1 cellular context compared by ENCODE assay signal in the genomic region with DNA sequence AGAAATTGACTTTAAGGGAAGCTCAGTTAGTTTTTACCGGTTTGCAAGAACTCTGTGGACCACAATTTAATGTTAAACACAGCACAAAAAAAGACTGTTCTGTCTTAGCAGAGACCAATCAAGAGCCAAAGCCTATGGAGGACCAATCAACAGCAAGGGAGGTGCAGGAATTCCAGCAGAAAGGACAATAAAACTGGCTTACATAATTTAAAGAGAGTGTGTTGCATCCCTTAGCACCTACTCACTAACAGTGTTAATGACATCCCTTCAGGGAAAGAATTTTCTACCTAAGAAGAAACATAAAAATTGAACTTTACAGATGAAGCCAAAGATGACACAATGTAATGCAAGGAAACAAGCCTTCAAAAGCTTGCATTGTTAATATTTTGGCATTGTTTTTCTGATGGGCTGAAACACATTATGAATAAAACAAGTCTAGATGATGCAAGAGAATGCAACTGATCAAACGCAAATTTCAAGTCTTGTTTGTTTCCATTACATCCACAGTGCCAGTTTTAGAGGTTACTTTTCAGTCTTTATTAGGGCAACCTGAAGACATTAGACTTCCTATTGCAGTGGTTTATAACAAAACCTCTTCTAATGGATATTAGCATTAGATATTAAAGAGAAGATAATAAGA.
TF ChIP-seq lines count a peak whose summit lies in the region.

No MANE protein-coding gene starts in this region.

TF ChIP-seq in K562, 482 proteins besides CTCF, POLR2A, EP300 and RAD21 (continued from another document):
- no peak for TF ChIP-seq ZNF696 (CRISPR knock-in tag; conservative IDR thresholded peaks at IDR 0.05)
- no peak for TF ChIP-seq ZNF253 (CRISPR knock-in tag; conservative IDR thresholded peaks at IDR 0.05)
